In genomic region chr12:44674866-44675265, GRCh38 we compare ENCODE assay signal across 18 cellular contexts.
DNase-seq lines count a peak whose midpoint lies in the region; ATAC-seq and TF ChIP-seq lines count a peak whose summit lies in the region.
"Had no signal": no experiment of that assay in that cellular context is flagged by ENCODE, and none has a peak within 500 bp of the region (broad histone marks: within the 10 kb centered on the region; RNA-seq: fewer than 3 reads in every experiment).

No MANE protein-coding gene starts in this region.

- H3K4me2 ChIP-seq in Karpas-422 (ENCODE audit: low read depth, low read length, poor library complexity, severe bottlenecking) = no peak overlapping the region
- peak overlapping the region; percentile 15 for H3K4me2 ChIP-seq in neural progenitor cell
- H3K4me2 ChIP-seq: KMS-11, PC-9 had no signal

- ATAC-seq in stimulated activated naive CD8-positive, alpha-beta T cell treated with anti-CD3 and anti-CD28 coated beads, Interleukin-15, amount 100 ng/mL, for 72 hours = no peak
- ATAC-seq: CD8-positive, alpha-beta T cell had no signal

- no peak overlapping the region for H3K9ac ChIP-seq in Karpas-422 (ENCODE audit: low read length)
- no peak overlapping the region for H3K9ac ChIP-seq in neural progenitor cell
- H3K9ac ChIP-seq: KMS-11 had no signal

- H3K36me3 ChIP-seq in Karpas-422 (ENCODE audit: insufficient read depth, low read length) (peaks cover 4% of the 10 kb centered on the region; the same call in 1 of the 2 replicates), neural progenitor cell (peaks cover 12% of the 10 kb centered on the region)
- H3K36me3 ChIP-seq: MG63 had no signal

- H3K4me1 ChIP-seq in Karpas-422 (ENCODE audit: low read length) = peaks cover 47% of the 10 kb centered on the region
- H3K4me1 ChIP-seq in neural progenitor cell = peaks cover 18% of the 10 kb centered on the region

- no peak overlapping the region for H3K4me3 Mint-ChIP-seq in neural progenitor cell
- no peak overlapping the region for H3K4me3 Mint-ChIP-seq in stimulated activated naive CD8-positive, alpha-beta T cell treated with anti-CD3 and anti-CD28 coated beads, Interleukin-15, amount 100 ng/mL, for 72 hours
- H3K4me3 Mint-ChIP-seq: CD8-positive, alpha-beta T cell; HFFc6 had no signal

- no peaks in the 10 kb centered on the region for H3K9me3 ChIP-seq in Karpas-422 (ENCODE audit: low read length)
- peaks cover 10% of the 10 kb centered on the region for H3K9me3 ChIP-seq in neural progenitor cell (ENCODE audit: low read depth)
- H3K9me3 ChIP-seq: MG63 had no signal

- H3K27me3 ChIP-seq in Karpas-422 (ENCODE audit: low read length) = no peaks in the 10 kb centered on the region
- H3K27me3 ChIP-seq in neural progenitor cell = no peaks in the 10 kb centered on the region
- H3K27me3 ChIP-seq: MG63 had no signal

- DNase-seq in Ammon's horn (ENCODE audit: low spot score) (peak; percentile 44), Karpas-422 (no peak), astrocyte of the hippocampus (ENCODE audit: low read depth, low spot score) (peak; percentile 32), neural progenitor cell (ENCODE audit: low spot score) (peak; percentile 58), C1 segment of cervical spinal cord (lab: John Stamatoyannopoulos, UW) (no peak), NCI-H2196 treated with DMSO at 0.1 percent for 48 hours (lab: John Stamatoyannopoulos, UW; ENCODE audit: unreplicated experiment) (no peak)
- DNase-seq in stimulated activated CD4-positive, alpha-beta T cell treated with anti-CD3 and anti-CD28 coated beads, Interleukin-2, amount 100 ng/mL, for 24 hours = no peak
- DNase-seq in stimulated activated naive CD8-positive, alpha-beta T cell treated with anti-CD3 and anti-CD28 coated beads, Interleukin-15, amount 100 ng/mL, for 72 hours = no peak
- DNase-seq: 8988T; CD8-positive, alpha-beta T cell; HFFc6; MG63; NCI-H1092 treated with DMSO at 0.1 percent for 48 hours; NCI-H2107; NCI-H446 treated with DMSO at 0.1 percent for 48 hours; NCI-H748 treated with DMSO at 0.1 percent for 48 hours; PC-9 had no signal

- no peaks in the 10 kb centered on the region for H3K27me3 Mint-ChIP-seq in neural progenitor cell (ENCODE audit: insufficient read depth, low read depth)
- H3K27me3 Mint-ChIP-seq in stimulated activated naive CD8-positive, alpha-beta T cell treated with anti-CD3 and anti-CD28 coated beads, Interleukin-15, amount 100 ng/mL, for 72 hours = no peaks in the 10 kb centered on the region

- peak overlapping the region; percentile 12; the same call in 1 of the 2 replicates for H3K27ac ChIP-seq in Karpas-422 (ENCODE audit: low read length)
- H3K27ac ChIP-seq in neural progenitor cell = no peak overlapping the region
- H3K27ac ChIP-seq: KMS-11, PC-9 had no signal

- H3K4me3 ChIP-seq in Karpas-422 (ENCODE audit: low read length) (no peak overlapping the region), neural progenitor cell (no peak overlapping the region)
- H3K4me3 ChIP-seq: MG63, PC-9 had no signal

- peaks cover 30% of the 10 kb centered on the region for H3K36me3 Mint-ChIP-seq in neural progenitor cell

- no peaks in the 10 kb centered on the region for H3F3A ChIP-seq in neural progenitor cell (ENCODE audit: low read depth)

- no peak for TF ChIP-seq CTCF in neural progenitor cell (IDR thresholded peaks at IDR 0.05)

- H2AFZ ChIP-seq in Karpas-422 (ENCODE audit: low read length) = peak overlapping the region; percentile 47; the same call in 1 of the 2 replicates
- H2AFZ ChIP-seq in neural progenitor cell (replicated peaks) = no peak overlapping the region
- H2AFZ ChIP-seq: PC-9 had no signal

- H3K27ac Mint-ChIP-seq in neural progenitor cell = peak overlapping the region; percentile 73
- H3K27ac Mint-ChIP-seq in stimulated activated naive CD8-positive, alpha-beta T cell treated with anti-CD3 and anti-CD28 coated beads, Interleukin-15, amount 100 ng/mL, for 72 hours = no peak overlapping the region
- H3K27ac Mint-ChIP-seq: CD8-positive, alpha-beta T cell; HFFc6 had no signal

- H3K4me1 Mint-ChIP-seq in neural progenitor cell = peaks cover 21% of the 10 kb centered on the region
- H3K4me1 Mint-ChIP-seq in stimulated activated naive CD8-positive, alpha-beta T cell treated with anti-CD3 and anti-CD28 coated beads, Interleukin-15, amount 100 ng/mL, for 72 hours = peaks cover 21% of the 10 kb centered on the region

- no peaks in the 10 kb centered on the region for H4K20me1 ChIP-seq in Karpas-422 (ENCODE audit: insufficient read depth, low read depth, low read length)
- no peaks in the 10 kb centered on the region for H4K20me1 ChIP-seq in neural progenitor cell (ENCODE audit: low read depth)

- H3K9me2 ChIP-seq in Karpas-422 (replicated peaks; ENCODE audit: insufficient read depth, low read length) = no peaks in the 10 kb centered on the region

- H3K9me3 Mint-ChIP-seq in neural progenitor cell = peaks cover 30% of the 10 kb centered on the region
- H3K9me3 Mint-ChIP-seq in stimulated activated naive CD8-positive, alpha-beta T cell treated with anti-CD3 and anti-CD28 coated beads, Interleukin-15, amount 100 ng/mL, for 72 hours = peaks cover 21 to 22% of the 10 kb centered on the region in 2 donors

- H3K79me2 ChIP-seq in Karpas-422 (ENCODE audit: low read length) (peaks cover 40% of the 10 kb centered on the region), neural progenitor cell (ENCODE audit: low read depth) (no peaks in the 10 kb centered on the region)

Comparison
In these comparisons a context has a peak if more than half of its experiments do, and no peak if none do; other contexts are left out.
1. DNase-seq: peak in Ammon's horn (single experiment), astrocyte of the hippocampus (single experiment) and neural progenitor cell (single experiment); none in Karpas-422 (single experiment), stimulated activated CD4-positive, alpha-beta T cell treated with anti-CD3 and anti-CD28 coated beads, Interleukin-2, amount 100 ng/mL, for 24 hours (0 of 2), C1 segment of cervical spinal cord (0 of 14), stimulated activated naive CD8-positive, alpha-beta T cell treated with anti-CD3 and anti-CD28 coated beads, Interleukin-15, amount 100 ng/mL, for 72 hours (0 of 2) and NCI-H2196 treated with DMSO at 0.1 percent for 48 hours (single experiment).